ENCODE assay signal across 8 cellular contexts in genomic region chr5:126777974-126778674, GRCh38. TPM values are rescaled to one million over a fixed set of nuclear protein-coding genes. Genes with fewer than 3 reads are reported as not detected.
DNase-seq lines count a peak whose midpoint lies in the region; ATAC-seq, FAIRE-seq and TF ChIP-seq lines count a peak whose summit lies in the region.

No MANE protein-coding gene starts in this region.

- peaks cover 23% of the 10 kb centered on the region for H3K4me1 Mint-ChIP-seq in central memory CD8-positive, alpha-beta T cell

- H3K27ac ChIP-seq in kidney (ENCODE audit: low read depth in 2 of 2, low read length in 2 of 2): peak overlapping the region; percentile 79 to 83

- no peaks in the 10 kb centered on the region for H3K36me3 ChIP-seq in kidney (ENCODE audit: control insufficient read depth in 1 of 2, insufficient read depth in 2 of 2, low read length in 2 of 2)

- H3K4me1 ChIP-seq in kidney (ENCODE audit: control insufficient read depth in 1 of 2, insufficient read depth in 1 of 2, low read depth in 1 of 2, low read length in 2 of 2): peaks cover 3 to 5% of the 10 kb centered on the region in 2 donors

- ATAC-seq in GM19025 (IDR thresholded peaks at IDR 0.05; ENCODE audit: low read depth, unreplicated experiment) (peak; percentile 53), HG03280 (IDR thresholded peaks at IDR 0.05; ENCODE audit: unreplicated experiment) (peak; percentile 63)
- peak; percentile 70 for ATAC-seq in central memory CD8-positive, alpha-beta T cell (replicated peaks; ENCODE audit: extremely low read depth, poor library complexity, severe bottlenecking)

- peak overlapping the region; percentile 98 for H3K4me3 Mint-ChIP-seq in central memory CD8-positive, alpha-beta T cell

- H3K9me3 ChIP-seq in kidney (ENCODE audit: control insufficient read depth in 1 of 2, low read length in 2 of 2): no peaks in the 10 kb centered on the region

- intact Hi-C loops in kidney (cut with DNase I): loop anchor here (10.0 kb wide), 1 partner anchor 103 kb away; no protein-coding TSS in a partner anchor

- H3K27ac Mint-ChIP-seq in central memory CD8-positive, alpha-beta T cell (ENCODE audit: low read depth): peak overlapping the region; percentile 89

- H3K36me3 Mint-ChIP-seq in central memory CD8-positive, alpha-beta T cell (ENCODE audit: insufficient read depth): peaks cover 22% of the 10 kb centered on the region

- peak overlapping the region; percentile 96 for H3K4me3 ChIP-seq in AG09309 (ENCODE audit: control insufficient read depth, low read depth, low read length)
- peak overlapping the region; percentile 82 to 85 for H3K4me3 ChIP-seq in kidney (ENCODE audit: low read length in 2 of 2)

- H3K9me3 Mint-ChIP-seq in central memory CD8-positive, alpha-beta T cell: no peaks in the 10 kb centered on the region

- DNase-seq in AG09309 (ENCODE audit: low read depth) (peak; percentile 71), NCI-H345 (lab: John Stamatoyannopoulos, UW) (peak; percentile 96), kidney (peak; percentile 94)
- peak; percentile 90 for DNase-seq in activated CD4-positive, CD25-positive, alpha-beta regulatory T cell treated with anti-CD3 and anti-CD28 coated beads, Interleukin-2, amount 50 U/mL, for 16 hours (ENCODE audit: low read depth, low spot score)
- DNase-seq in central memory CD8-positive, alpha-beta T cell (ENCODE audit: low spot score in 2 of 2): peak; percentile 79 to 88
- DNase-seq in stimulated activated CD4-positive, alpha-beta T cell treated with anti-CD3 and anti-CD28 coated beads, Interleukin-15, amount 100 ng/mL, for 1 hour (ENCODE audit: low read depth in 1 of 2, low spot score in 1 of 2): peak; percentile 81 to 83

- no peak for TF ChIP-seq CTCF in AG09309 (IDR thresholded peaks at IDR 0.05; ENCODE audit: control insufficient read depth, insufficient read depth, low read depth, low read length, missing control alignments)
- no peak for TF ChIP-seq CTCF in kidney (IDR thresholded peaks at IDR 0.05; ENCODE audit: borderline replicate concordance, extremely low read depth, insufficient read depth)

- no peak for FAIRE-seq in kidney (lab: Jason Lieb, UNC)

- H3K27me3 Mint-ChIP-seq in central memory CD8-positive, alpha-beta T cell: no peaks in the 10 kb centered on the region

- peak overlapping the region; percentile 54 to 84 for H3K9ac ChIP-seq in kidney (ENCODE audit: low read length in 2 of 2)

RNA-seq across cellular contexts. Expression of gene LMNB1, which starts 1.2 kb away (rescaled TPM):
- 10.3 TPM for total RNA-seq in kidney
- polyA plus RNA-seq in kidney (ENCODE audit: insufficient read depth, low read depth, low replicate concordance): 1.7 TPM

Comparison
In these comparisons a context has a peak if more than half of its experiments do, and no peak if none do; other contexts are left out.
1. Peak in every context shown above with its lines: DNase-seq, ATAC-seq, H3K4me3 ChIP-seq and H3K27ac ChIP-seq.